In the genomic region with DNA sequence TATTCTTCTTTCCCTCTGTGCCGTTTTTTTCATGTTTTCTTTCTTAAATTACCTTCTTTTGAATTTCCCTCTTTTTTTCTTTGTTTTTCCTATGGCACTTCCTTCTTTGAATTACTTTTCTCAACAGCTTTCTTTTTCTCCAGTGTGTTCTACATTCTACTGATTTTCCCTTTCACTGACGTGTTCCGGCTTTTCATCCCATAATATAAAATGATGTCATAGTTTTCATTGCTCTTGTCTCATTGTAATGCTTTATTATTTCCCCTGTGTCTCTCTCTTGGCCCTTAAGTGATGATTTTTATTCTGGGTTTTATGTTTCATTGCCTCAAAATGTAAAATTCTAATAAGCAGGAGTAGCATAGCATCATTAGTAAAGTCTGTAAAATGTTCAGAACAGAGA, we compare ENCODE assay signal across 29 cellular contexts.
"Had no signal": no experiment of that assay in that cellular context is flagged by ENCODE, and none has a peak within 500 bp of the region (broad histone marks: within the 10 kb centered on the region; RNA-seq: fewer than 3 reads in every experiment).

No MANE protein-coding gene starts in this region.

- H3K27ac ChIP-seq: gastroesophageal sphincter, neural progenitor cell, parathyroid adenoma, skin epidermis, testis, transverse colon, VCaP had no signal

- H3K27me3 ChIP-seq: gastroesophageal sphincter, neural progenitor cell, testis, transverse colon had no signal

- DNase-seq: activated CD4-positive, alpha-beta memory T cell treated with anti-CD3 and anti-CD28 coated beads for 36 hours; activated CD4-positive, alpha-beta T cell treated with anti-CD3 and anti-CD28 coated beads, Interleukin-2, amount 10 ng/mL, durations not matched to agents 24 days and 14 days; activated CD8-positive, alpha-beta memory T cell treated with anti-CD3 and anti-CD28 coated beads, Interleukin-2, amount 50 U/mL, for 4 hours; activated gamma-delta T cell treated with Interleukin-2 at 50 U/mL for 16 hours; activated naive CD8-positive, alpha-beta T cell treated with anti-CD3 and anti-CD28 coated beads, Interleukin-2, amount 50 U/mL, for 24 hours; activated T-cell treated with anti-CD3 and anti-CD28 coated beads, Interleukin-2, amount 50 U/mL, for 24 hours; effector CD8-positive, alpha-beta T cell; erythroblast; hippocampal formation; kidney; naive thymus-derived CD8-positive, alpha-beta T cell; occipital lobe; right cardiac atrium; stimulated activated CD4-positive, alpha-beta T cell treated with anti-CD3 and anti-CD28 coated beads, Interleukin-12 subunit alpha, Interleukin-12 subunit beta, amount 100 ng/mL, for 4 hours; stimulated activated CD4-positive, alpha-beta T cell treated with anti-CD3 and anti-CD28 coated beads, Interleukin-4, amount 100 ng/mL, for 1 hour; stimulated activated naive CD8-positive, alpha-beta T cell treated with anti-CD3 and anti-CD28 coated beads, Interleukin-15, Interleukin-2, amounts not matched to agents 100 U/mL and 50 U/mL, for 24 hours; T-helper 9 cell; testis; transverse colon had no signal

- H3K9ac ChIP-seq: neural progenitor cell, parathyroid adenoma had no signal

- H3K4me3 ChIP-seq: gastroesophageal sphincter, neural progenitor cell, skin epidermis, testis, transverse colon had no signal

- H3K4me1 ChIP-seq: gastroesophageal sphincter, parathyroid adenoma, testis, transverse colon had no signal

- ATAC-seq: activated CD4-positive, CD25-positive, alpha-beta regulatory T cell treated with anti-CD3 and anti-CD28 coated beads, Interleukin-2, amount 50 U/mL, for 24 hours; activated naive CD8-positive, alpha-beta T cell treated with anti-CD3 and anti-CD28 coated beads, Interleukin-2, amount 50 U/mL, for 24 hours; activated T-helper 17 cell treated with anti-CD3 and anti-CD28 coated beads, Interleukin-2, amount 50 U/mL, for 72 hours; gastroesophageal sphincter; naive thymus-derived CD8-positive, alpha-beta T cell; right cardiac atrium; stimulated activated naive CD8-positive, alpha-beta T cell treated with anti-CD3 and anti-CD28 coated beads, Interleukin-15, Interleukin-2, amounts not matched to agents 100 U/mL and 50 U/mL, for 24 hours had no signal

- FAIRE-seq: bronchial epithelial cell, endometrium, kidney, TTC549 had no signal

- H2AFZ ChIP-seq: neural progenitor cell, parathyroid adenoma had no signal

- H3K36me3 ChIP-seq: gastroesophageal sphincter, neural progenitor cell, transverse colon had no signal

- H3K9me3 ChIP-seq: testis, transverse colon had no signal

- H3K4me2 ChIP-seq: neural progenitor cell had no signal

- H3K79me2 ChIP-seq: parathyroid adenoma had no signal
